15 cellular contexts compared by ENCODE assay signal in genomic region chr6:89375902-89376301, GRCh38. TPM values are rescaled to one million over a fixed set of nuclear protein-coding genes. Genes with fewer than 3 reads are reported as not detected.
DNase-seq lines count a peak whose midpoint lies in the region; ATAC-seq and TF ChIP-seq lines count a peak whose summit lies in the region.
"Had no signal": no experiment of that assay in that cellular context is flagged by ENCODE, and none has a peak within 500 bp of the region (broad histone marks: within the 10 kb centered on the region; RNA-seq: fewer than 3 reads in every experiment).

No MANE protein-coding gene starts in this region.

- H3K4me1 Mint-ChIP-seq in CD4-positive, CD25-positive, alpha-beta regulatory T cell = peaks cover 7 to 29% (median 15%) of the 10 kb centered on the region in 4 donors
- H3K4me1 Mint-ChIP-seq in H9 (peaks cover 18 to 24% of the 10 kb centered on the region in 2 experiments), memory B cell (peaks cover 16% of the 10 kb centered on the region)

- H2BK20ac ChIP-seq in H9 (ENCODE audit: low read depth, low read length, poor library complexity, severe bottlenecking) = no peak overlapping the region

- no peak overlapping the region for H2BK120ac ChIP-seq in H9 (ENCODE audit: low read depth, low read length, poor library complexity, severe bottlenecking)

- no peak overlapping the region for H3K18ac ChIP-seq in H9 (ENCODE audit: insufficient read length, low read depth, low read length)

- H3K9me3 ChIP-seq in CD4-positive, CD25-positive, alpha-beta regulatory T cell (ENCODE audit: control insufficient read depth in 2 of 2, low read length in 2 of 2) = no peaks in the 10 kb centered on the region
- no peaks in the 10 kb centered on the region for H3K9me3 ChIP-seq in H9 (ENCODE audit: control insufficient read depth, low read depth, low read length)
- H3K9me3 ChIP-seq: adrenal gland, BE2C, heart right ventricle, right lobe of liver, upper lobe of left lung had no signal

- peak overlapping the region in 2 of 3 donors; percentile 53 to 90 for H3K27ac Mint-ChIP-seq in CD4-positive, CD25-positive, alpha-beta regulatory T cell
- H3K27ac Mint-ChIP-seq in H9 (peak overlapping the region; percentile 75 to 93 (median 78); a peak in 4 of 7 replicates), memory B cell (peak overlapping the region; percentile 78)

- H2AK5ac ChIP-seq in H9 (ENCODE audit: insufficient read length, low read length) = no peak overlapping the region

- H3K9me3 Mint-ChIP-seq in CD4-positive, CD25-positive, alpha-beta regulatory T cell = no peaks in the 10 kb centered on the region
- H3K9me3 Mint-ChIP-seq in H9 (no peaks in the 10 kb centered on the region), memory B cell (no peaks in the 10 kb centered on the region)
- H3K9me3 Mint-ChIP-seq: activated T-cell treated with anti-CD3 and anti-CD28 coated beads, Interleukin-2, amount 50 U/mL, for 4 hours had no signal

- H3K23me2 ChIP-seq in H9 (ENCODE audit: insufficient read length, low read depth, low read length, poor library complexity, severe bottlenecking) = no peaks in the 10 kb centered on the region

- no peaks in the 10 kb centered on the region for H3K79me1 ChIP-seq in H9 (ENCODE audit: insufficient read depth, low read depth, low read length, poor library complexity, severe bottlenecking)

- no peak overlapping the region for H3K56ac ChIP-seq in H9 (ENCODE audit: insufficient read length, low read depth, low read length)

- H4K91ac ChIP-seq in H9 (ENCODE audit: insufficient read length, low read depth, low read length) = no peak overlapping the region

- TF ChIP-seq CTCF in H9 (conservative IDR thresholded peaks at IDR 0.05) = no peak

- no peak overlapping the region for H3K27ac ChIP-seq in CD4-positive, CD25-positive, alpha-beta regulatory T cell (ENCODE audit: insufficient read depth, low read length, poor library complexity, severe bottlenecking)
- no peak overlapping the region for H3K27ac ChIP-seq in H9 (ENCODE audit: insufficient read length, low read depth, low read length)
- H3K27ac ChIP-seq: right lobe of liver had no signal

- no CpG with 5 or more reads among the region's 4 CpGs for WGBS in H9 (ENCODE audit: extremely low coverage, insufficient read length, low lambda C conversion rate)

- H3K36me3 Mint-ChIP-seq in CD4-positive, CD25-positive, alpha-beta regulatory T cell = no peaks in the 10 kb centered on the region
- H3K36me3 Mint-ChIP-seq in H9 (ENCODE audit: insufficient read depth in 1 of 3, low read depth in 3 of 3) (no peaks in the 10 kb centered on the region; a peak in 1 of 7 replicates), memory B cell (no peaks in the 10 kb centered on the region)

- no peak overlapping the region for H2BK15ac ChIP-seq in H9 (ENCODE audit: low read depth, low read length)

- no peak overlapping the region for H4K5ac ChIP-seq in H9 (ENCODE audit: insufficient read length, low read depth, low read length)

- no peak overlapping the region for H3T11ph ChIP-seq in H9 (ENCODE audit: low read length)

- no peaks in the 10 kb centered on the region for H3K79me2 ChIP-seq in H9 (ENCODE audit: insufficient read depth, low read length)

- H3K4me1 ChIP-seq in CD4-positive, CD25-positive, alpha-beta regulatory T cell (ENCODE audit: control insufficient read depth, insufficient read depth, low read length, poor library complexity, severe bottlenecking) = peaks cover 14% of the 10 kb centered on the region
- H3K4me1 ChIP-seq in H9 (ENCODE audit: insufficient read depth, low read length) = peaks cover 3% of the 10 kb centered on the region; the same call in 1 of the 2 replicates
- H3K4me1 ChIP-seq: adrenal gland had no signal

- H3K27me3 Mint-ChIP-seq in CD4-positive, CD25-positive, alpha-beta regulatory T cell = peaks cover 7% of the 10 kb centered on the region
- H3K27me3 Mint-ChIP-seq in H9 (ENCODE audit: low read depth) = no peaks in the 10 kb centered on the region
- no peaks in the 10 kb centered on the region for H3K27me3 Mint-ChIP-seq in memory B cell

- H3K14ac ChIP-seq in H9 (ENCODE audit: insufficient read depth, low read length) = no peak overlapping the region

- no peaks in the 10 kb centered on the region for H3K27me3 ChIP-seq in CD4-positive, CD25-positive, alpha-beta regulatory T cell (ENCODE audit: control insufficient read depth, insufficient read depth, low read length)
- no peaks in the 10 kb centered on the region for H3K27me3 ChIP-seq in H9 (ENCODE audit: insufficient read depth, low read length)
- H3K27me3 ChIP-seq: adrenal gland, BE2C, heart right ventricle, right lobe of liver, upper lobe of left lung had no signal

- no peaks in the 10 kb centered on the region for H4K20me1 ChIP-seq in H9 (ENCODE audit: control insufficient read depth, insufficient read depth, insufficient read length)

- DNase-seq in CD4-positive, CD25-positive, alpha-beta regulatory T cell = no peak
- DNase-seq in H9 (no peak), NCI-H82 treated with DMSO at 0.1 percent for 48 hours (lab: John Stamatoyannopoulos, UW; ENCODE audit: unreplicated experiment) (peak; percentile 61), memory B cell (ENCODE audit: low spot score in 2 of 2) (no peak), HPDE6-E6E7 (ENCODE audit: extremely low spot score) (no peak), mesenteric fat pad (ENCODE audit: low spot score) (no peak), OCI-M2 (lab: John Stamatoyannopoulos, UW; ENCODE audit: unreplicated experiment) (no peak)
- DNase-seq: IMR-90, SW 1271 had no signal

- H2BK12ac ChIP-seq in H9 (ENCODE audit: insufficient read length, low read depth, low read length) = no peak overlapping the region

- no peak for ATAC-seq in CD4-positive, CD25-positive, alpha-beta regulatory T cell (ENCODE audit: low read depth in 2 of 2)
- no peak for ATAC-seq in memory B cell (ENCODE audit: low read depth)

- H4K8ac ChIP-seq in H9 (replicated peaks; ENCODE audit: insufficient read length, low read depth, low read length) = no peak overlapping the region

- no peak overlapping the region for H3K4me2 ChIP-seq in H9 (ENCODE audit: insufficient read depth, insufficient read length, low read length)

- H3K23ac ChIP-seq in H9 (ENCODE audit: insufficient read length, low read depth, low read length) = no peak overlapping the region

- H3K4me3 ChIP-seq in CD4-positive, CD25-positive, alpha-beta regulatory T cell (ENCODE audit: low read depth, low read length) = no peak overlapping the region
- H3K4me3 ChIP-seq: adrenal gland, heart right ventricle, right lobe of liver, upper lobe of left lung had no signal

- H2AFZ ChIP-seq in H9 (ENCODE audit: low read length) = no peak overlapping the region

- H3K36me3 ChIP-seq in CD4-positive, CD25-positive, alpha-beta regulatory T cell (ENCODE audit: control insufficient read depth, insufficient read depth, low read length) = no peaks in the 10 kb centered on the region
- H3K36me3 ChIP-seq: adrenal gland, BE2C, right lobe of liver, upper lobe of left lung had no signal

- no peak overlapping the region for H2BK5ac ChIP-seq in H9 (ENCODE audit: insufficient read length, low read length)

- H3K4ac ChIP-seq in H9 (ENCODE audit: low read depth, low read length) = no peak overlapping the region

- no peak overlapping the region for H3K4me3 Mint-ChIP-seq in CD4-positive, CD25-positive, alpha-beta regulatory T cell
- H3K4me3 Mint-ChIP-seq in H9 = no peak overlapping the region
- no peak overlapping the region for H3K4me3 Mint-ChIP-seq in memory B cell
- H3K4me3 Mint-ChIP-seq: activated T-cell treated with anti-CD3 and anti-CD28 coated beads, Interleukin-2, amount 50 U/mL, for 4 hours had no signal

- H3K9ac ChIP-seq in H9 (ENCODE audit: extremely low read depth, insufficient read length, low read length) = no peak overlapping the region

RNA-seq across cellular contexts. Expression of gene UBE2J1, which starts 23.4 kb away (rescaled TPM):
- 30.0 TPM for total RNA-seq in CD4-positive, CD25-positive, alpha-beta regulatory T cell
- polyA plus RNA-seq in CD4-positive, CD25-positive, alpha-beta regulatory T cell = 10 to 100 TPM; 33.8 to 50.6 (median 35.1) TPM
- total RNA-seq in H9 (2021) (13.1 and 13.2 TPM in 2 replicates), mesenteric fat pad (40.4 TPM)

RNA-seq across cellular contexts. Expression of gene RRAGD, which starts 36.2 kb away (rescaled TPM):
- total RNA-seq in CD4-positive, CD25-positive, alpha-beta regulatory T cell = 1.7 TPM
- under 1 TPM; 0.17 to 0.99 (median 0.62) TPM for polyA plus RNA-seq in CD4-positive, CD25-positive, alpha-beta regulatory T cell
- 8.3 and 10.6 TPM in 2 replicates for total RNA-seq in H9 (2021)
- total RNA-seq in mesenteric fat pad = 28.7 TPM
- total RNA-seq: IMR-90 had no signal
- polyA plus RNA-seq: IMR-90 had no signal

RNA-seq across cellular contexts. Expression of gene ANKRD6, which starts 57.0 kb away (rescaled TPM):
- 6.0 TPM for total RNA-seq in CD4-positive, CD25-positive, alpha-beta regulatory T cell
- 1 to 10 TPM in 3 of 4 donors, under 1 TPM in 1; 0.54 to 2.1 (median 1.2) TPM for polyA plus RNA-seq in CD4-positive, CD25-positive, alpha-beta regulatory T cell
- total RNA-seq in H9 (2021) (5.4 and 5.6 TPM in 2 replicates), mesenteric fat pad (7.1 TPM)
